ENCODE assay signal across 12 cellular contexts in the genomic region with DNA sequence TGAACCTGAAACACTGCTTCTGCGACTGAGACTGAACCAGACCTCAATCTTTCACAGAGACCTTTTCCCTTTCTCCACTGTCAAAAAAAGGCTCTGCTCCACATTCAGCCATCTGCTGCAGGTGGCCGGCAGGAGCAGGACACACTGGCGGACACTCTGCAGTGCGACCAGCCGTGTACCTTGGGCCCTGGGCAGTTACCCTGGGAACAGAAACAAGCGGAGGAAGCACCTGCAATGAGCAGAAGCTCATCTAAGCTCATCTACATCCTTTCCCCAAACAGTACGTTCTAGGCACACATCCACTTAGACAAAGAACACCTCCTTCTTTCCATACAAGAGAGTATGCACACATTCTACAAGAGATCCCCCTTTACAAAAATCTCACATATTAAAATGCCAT. TPM values are rescaled to one million over a fixed set of nuclear protein-coding genes. Genes with fewer than 3 reads are reported as not detected.
DNase-seq lines count a peak whose midpoint lies in the region; ATAC-seq, FAIRE-seq and TF ChIP-seq lines count a peak whose summit lies in the region.
"Had no signal": no experiment of that assay in that cellular context is flagged by ENCODE, and none has a peak within 500 bp of the region (broad histone marks: within the 10 kb centered on the region; RNA-seq: fewer than 3 reads in every experiment).

No MANE protein-coding gene starts in this region.

- H3K36me3 ChIP-seq in H1 (ENCODE audit: control insufficient read depth in 2 of 4, insufficient read depth in 4 of 4, low read length in 3 of 4) (no peaks in the 10 kb centered on the region), mesendoderm (ENCODE audit: control insufficient read depth, insufficient read depth, low read length) (no peaks in the 10 kb centered on the region), upper lobe of right lung (no peaks in the 10 kb centered on the region)

- H2BK20ac ChIP-seq in H1 (ENCODE audit: low read length): no peak overlapping the region

- H2AK5ac ChIP-seq in H1 (ENCODE audit: low read depth, low read length): 0 out of 2 replicates have a peak overlapping the region, but pooled peaks have one; percentile 14
- no peak overlapping the region for H2AK5ac ChIP-seq in mesendoderm (ENCODE audit: low read length)

- no peak overlapping the region for H4K91ac ChIP-seq in H1 (replicated peaks; ENCODE audit: insufficient read length, low read length)

- CTCF ChIA-PET in H1 (lab: Charles Lee; ENCODE audit: partially characterized antibody): no interaction called here

- H3K9me3 ChIP-seq in H1 (ENCODE audit: insufficient read depth in 2 of 2, low read depth in 1 of 2, low read length in 1 of 2) (no peaks in the 10 kb centered on the region), upper lobe of right lung (no peaks in the 10 kb centered on the region)

- H4K5ac ChIP-seq in H1 (ENCODE audit: insufficient read length, low read depth, low read length): no peak overlapping the region
- no peak overlapping the region for H4K5ac ChIP-seq in mesendoderm (ENCODE audit: low read length)

- peaks cover 9 to 30% of the 10 kb centered on the region in 2 experiments for H4K20me1 ChIP-seq in H1 (replicated peaks in 1 of 2; ENCODE audit: control insufficient read depth in 1 of 2, insufficient read depth in 2 of 2, low read length in 2 of 2)

- H4K8ac ChIP-seq in H1 (ENCODE audit: extremely low read depth, insufficient read depth, low read length) (no peak overlapping the region), mesendoderm (ENCODE audit: low read depth, low read length) (no peak overlapping the region)

- no peak overlapping the region for H3K4me3 ChIP-seq in H1 (ENCODE audit: extremely low read depth in 1 of 4, insufficient read depth in 2 of 4, low read depth in 3 of 4, low read length in 4 of 4)
- H3K4me3 ChIP-seq in mesendoderm (ENCODE audit: low read length): no peak overlapping the region
- no peak overlapping the region for H3K4me3 ChIP-seq in upper lobe of right lung
- H3K4me3 ChIP-seq: GM23248 had no signal

- intact Hi-C loops in upper lobe of right lung (cut with DNase I): no loop called here

- H3K4me1 ChIP-seq in H1 (replicated peaks in 1 of 4; ENCODE audit: control insufficient read depth in 3 of 4, insufficient read depth in 4 of 4, low read length in 3 of 4) (peaks cover 7 to 31% (median 19%) of the 10 kb centered on the region in 4 experiments), mesendoderm (ENCODE audit: control insufficient read depth, low read depth, low read length) (peaks cover 7% of the 10 kb centered on the region), upper lobe of right lung (peaks cover 32% of the 10 kb centered on the region)

- no peak overlapping the region for H3K4ac ChIP-seq in H1 (replicated peaks; ENCODE audit: insufficient read length, low read depth, low read length)
- H3K4ac ChIP-seq in mesendoderm (ENCODE audit: low read depth, low read length): no peak overlapping the region

- H3K14ac ChIP-seq in H1 (ENCODE audit: insufficient read length): no peak overlapping the region

- no peak for DNase-seq in GM12892 (ENCODE audit: insufficient read length)
- no peak for DNase-seq in H1 (ENCODE audit: low read depth in 1 of 2, low spot score in 2 of 2)
- DNase-seq in mesendoderm: no peak
- DNase-seq in activated CD4-positive, alpha-beta T cell treated with anti-CD3 and anti-CD28 coated beads for 4 hours: no peak
- DNase-seq in upper lobe of right lung: no peak
- DNase-seq: foreskin fibroblast, GM23248, T-helper 9 cell had no signal

- H2BK12ac ChIP-seq in H1 (ENCODE audit: low read depth, low read length): no peak overlapping the region

- H3K27me3 ChIP-seq in H1 (replicated peaks in 1 of 4; ENCODE audit: control insufficient read depth in 3 of 4, extremely low read depth in 1 of 4, insufficient read depth in 3 of 4, low read length in 3 of 4) (no peaks in the 10 kb centered on the region), mesendoderm (ENCODE audit: insufficient read depth, low read length, poor library complexity) (no peaks in the 10 kb centered on the region), upper lobe of right lung (no peaks in the 10 kb centered on the region)

- FAIRE-seq in GM12892 (lab: Jason Lieb, UNC): peak; percentile 93
- FAIRE-seq in H1 (lab: Jason Lieb, UNC): no peak

- H2AFZ ChIP-seq in H1 (ENCODE audit: low read length): no peak overlapping the region
- H2AFZ ChIP-seq: GM23248 had no signal

- no peak overlapping the region for H2BK15ac ChIP-seq in H1 (ENCODE audit: low read length)
- no peak overlapping the region for H2BK15ac ChIP-seq in mesendoderm (replicated peaks; ENCODE audit: low read depth)

- TF ChIP-seq CTCF in H1 (IDR thresholded peaks at IDR 0.05; ENCODE audit: control extremely low read depth in 1 of 3, insufficient read depth in 1 of 3, low read depth in 1 of 3, low read length in 3 of 3) (no peak), upper lobe of right lung (IDR thresholded peaks at IDR 0.05) (no peak)

- H3K4me2 ChIP-seq in H1 (ENCODE audit: insufficient read depth in 1 of 2, low read depth in 2 of 2, low read length in 2 of 2): no peak overlapping the region; a peak in 2 of 4 replicates
- no peak overlapping the region for H3K4me2 ChIP-seq in mesendoderm (ENCODE audit: low read length)

- TF ChIP-seq RAD21 in H1 (IDR thresholded peaks at IDR 0.05 in 1 of 2, conservative IDR thresholded peaks at IDR 0.05 in 1 of 2; ENCODE audit: low read depth in 2 of 2, low read length in 2 of 2): no peak

- no peak overlapping the region for H3K23ac ChIP-seq in H1 (ENCODE audit: insufficient read length)
- H3K23ac ChIP-seq in mesendoderm (ENCODE audit: low read length): no peak overlapping the region

- no peak for TF ChIP-seq EP300 in H1 (IDR thresholded peaks at IDR 0.05; ENCODE audit: borderline replicate concordance in 1 of 2, low read depth in 2 of 2, low read length in 2 of 2)

- no peak overlapping the region; the same call in 1 of the 2 replicates for H2BK5ac ChIP-seq in H1 (ENCODE audit: low read depth, low read length)
- H2BK5ac ChIP-seq in mesendoderm (ENCODE audit: low read length): no peak overlapping the region

- H3K79me2 ChIP-seq in H1 (ENCODE audit: control insufficient read depth in 1 of 2, insufficient read depth in 2 of 2, low read length in 2 of 2) (peaks cover 22 to 99% of the 10 kb centered on the region in 2 experiments), mesendoderm (ENCODE audit: control insufficient read depth, insufficient read depth, low read length) (peaks cover 54% of the 10 kb centered on the region)

- H3K56ac ChIP-seq in H1 (replicated peaks; ENCODE audit: insufficient read length, low read depth, low read length): no peak overlapping the region
- H3K56ac ChIP-seq in mesendoderm (ENCODE audit: low read length): no peak overlapping the region

- peaks cover 37% of the 10 kb centered on the region for H3K79me1 ChIP-seq in H1 (ENCODE audit: low read depth, low read length)
- H3K79me1 ChIP-seq in mesendoderm (ENCODE audit: low read length): peaks cover 40% of the 10 kb centered on the region

- H3K23me2 ChIP-seq in H1 (ENCODE audit: low read depth, low read length): no peaks in the 10 kb centered on the region; the same call in 1 of the 2 replicates

- ATAC-seq in GM19467 (IDR thresholded peaks at IDR 0.05; ENCODE audit: unreplicated experiment) (peak; percentile 42), HG03135 (IDR thresholded peaks at IDR 0.05; ENCODE audit: unreplicated experiment) (peak; percentile 52), upper lobe of right lung (no peak), HG03025 (IDR thresholded peaks at IDR 0.05; ENCODE audit: low FRiP score, unreplicated experiment) (no peak)
- ATAC-seq: activated T-helper 17 cell treated with anti-CD3 and anti-CD28 coated beads, Interleukin-2, amount 50 U/mL, for 72 hours had no signal

- H3K9ac ChIP-seq in H1 (replicated peaks in 1 of 4; ENCODE audit: extremely low read depth in 1 of 4, low read depth in 3 of 4, low read length in 3 of 4): no peak overlapping the region; a peak in 1 of 7 replicates
- no peak overlapping the region for H3K9ac ChIP-seq in mesendoderm (ENCODE audit: low read length)
- H3K9ac ChIP-seq: GM23248 had no signal

- TF ChIP-seq POLR2A in GM12892 (IDR thresholded peaks at IDR 0.05; ENCODE audit: low read depth, low read length) (no peak), H1 (IDR thresholded peaks at IDR 0.05; ENCODE audit: control extremely low read depth in 1 of 2, low read depth in 2 of 2, low read length in 2 of 2) (no peak)

- H2BK120ac ChIP-seq in H1 (replicated peaks; ENCODE audit: low read depth, low read length): no peak overlapping the region
- H2BK120ac ChIP-seq in mesendoderm (ENCODE audit: low read depth, low read length): no peak overlapping the region

- no peak overlapping the region for H3K27ac ChIP-seq in H1 (ENCODE audit: low read depth, low read length)
- H3K27ac ChIP-seq in mesendoderm (ENCODE audit: low read depth, low read length): no peak overlapping the region
- H3K27ac ChIP-seq in upper lobe of right lung: no peak overlapping the region
- H3K27ac ChIP-seq: GM23248 had no signal

- no peak overlapping the region for H3K18ac ChIP-seq in H1 (ENCODE audit: extremely low read depth, low read length)
- no peak overlapping the region for H3K18ac ChIP-seq in mesendoderm (ENCODE audit: low read length)

- POLR2A ChIA-PET in H1 (lab: Charles Lee; ENCODE audit: partially characterized antibody): interaction anchor here (1.2 kb wide), 1 partner anchor 21 kb away, joined by 4 read pairs; no protein-coding TSS in a partner anchor

- 95% methylated on average over 7 of the region's 7 CpGs; no CpG with 5 or more reads in 1 of the 2 experiments for WGBS in H1 (ENCODE audit: extremely low coverage in 1 of 2, insufficient coverage in 1 of 2, insufficient read length in 1 of 2, insufficient replicate concordance in 2 of 2, low coverage in 1 of 2, low lambda C conversion rate in 2 of 2, missing lambda C conversion rate in 1 of 2), 2 experiments
- no CpG with 5 or more reads among the region's 7 CpGs for WGBS in mesendoderm (ENCODE audit: extremely low coverage, insufficient coverage, low lambda C conversion rate)

TF ChIP-seq in H1, 55 proteins besides CTCF, POLR2A, EP300 and RAD21 (continues in another document):
- TF ChIP-seq ZNF274 (IDR thresholded peaks at IDR 0.05; ENCODE audit: borderline replicate concordance, extremely low read depth, low read length) (no peak), SIRT6 (IDR thresholded peaks at IDR 0.05; ENCODE audit: low read length) (no peak), CHD2 (IDR thresholded peaks at IDR 0.05; ENCODE audit: low read length) (no peak)

RNA-seq across cellular contexts. Expression of a gene that starts 22.8 kb away (rescaled TPM):
- 210 TPM for polyA plus RNA-seq in GM12892 (2012; ENCODE audit: missing spikeins)
- 82.7 and 83.0 TPM in 2 replicates for total RNA-seq in H1 (2021; fragmentation: NEBNext Ultra II Directional; extraction: Animal tissue kit (Norgen Biotek cat#: 25700))
- polyA plus RNA-seq in H1 (2011; rRNA removed): 44.7 and 58.8 TPM in 2 replicates
- 44.9 TPM for polyA plus RNA-seq in H1 (2011; cell fraction: cytosol; rRNA removed)
- 53.3 TPM for polyA plus RNA-seq in H1 (2011; cell fraction: nucleus; rRNA removed)
- polyA plus RNA-seq in H1 (2012, experiment 1 of 2): 59.8 to 62.7 TPM (median 62.1 TPM) in 4 replicates
- polyA plus RNA-seq in H1 (2012, experiment 2 of 2): 74.8 TPM
- polyA plus RNA-seq in H1 (2013, experiment 1 of 2): 47.6 TPM
- polyA plus RNA-seq in H1 (2013, experiment 2 of 2): 51.6 TPM
- 76.2 and 81.0 TPM in 2 replicates for polyA minus RNA-seq in H1 (2011; rRNA and poly(A)+ RNA removed)
- polyA minus RNA-seq in H1 (2011; cell fraction: cytosol; rRNA and poly(A)+ RNA removed): 51.9 TPM
- 53.8 TPM for polyA minus RNA-seq in H1 (2011; cell fraction: nucleus; rRNA and poly(A)+ RNA removed)
- 36.4 TPM for polyA plus RNA-seq in mesendoderm (2013, experiment 1 of 2)
- 36.7 TPM for polyA plus RNA-seq in mesendoderm (2013, experiment 2 of 2)
- total RNA-seq in upper lobe of right lung: 53.7 TPM

Comparison
In these comparisons a context has a peak if more than half of its experiments do, and no peak if none do; other contexts are left out.
1. ATAC-seq: peak in GM19467 (single experiment) and HG03135 (single experiment); none in upper lobe of right lung (single experiment) and HG03025 (single experiment).